ENCODE assay signal across 30 cellular contexts in the genomic region with DNA sequence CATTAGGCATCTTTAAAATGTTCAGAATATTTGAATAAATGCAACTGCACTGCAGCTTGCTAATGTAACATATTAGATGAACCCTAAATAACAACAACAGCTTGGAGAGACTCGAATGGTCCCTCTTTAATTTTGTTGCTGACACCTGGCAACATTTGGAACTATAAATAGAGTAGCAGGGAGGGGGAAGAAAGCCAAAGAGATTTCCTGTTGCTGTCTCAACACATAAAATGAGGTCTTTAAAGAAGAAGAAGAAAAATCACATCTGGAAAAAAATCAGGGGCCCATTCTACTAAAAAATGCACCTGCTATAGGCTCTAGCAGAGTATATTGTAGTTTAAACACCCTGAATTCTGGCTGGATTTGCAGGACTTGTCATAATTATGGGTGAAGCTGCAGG.
"Had no signal": no experiment of that assay in that cellular context is flagged by ENCODE, and none has a peak within 500 bp of the region (broad histone marks: within the 10 kb centered on the region; RNA-seq: fewer than 3 reads in every experiment).

No MANE protein-coding gene starts in this region.

- H3K27ac Mint-ChIP-seq: mesothelial cell of epicardium; naive B cell; natural killer cell treated with Interleukin-12 subunit alpha and Interleukin-12 subunit beta and Interleukin-15 and Interleukin-18, amount 100 ng/mL, for 72 hours; neural progenitor cell; progenitor cell of endocrine pancreas; stimulated activated memory B cell treated with anti-CD40 and anti-IgM and Interleukin-4, amounts not matched to agents 10 μg/mL and 1 μg/mL and 100 μg/mL, for 72 hours; type B pancreatic cell had no signal

- H3K4me3 ChIP-seq: coronary artery, esophagus muscularis mucosa, gastroesophageal sphincter, heart left ventricle, hepatocyte, left lung, mucosa of descending colon, neural progenitor cell, right atrium auricular region, smooth muscle cell, testis, tibial artery had no signal

- DNase-seq: dermis blood vessel endothelial cell; effector memory CD4-positive, alpha-beta T cell; foreskin keratinocyte; heart left ventricle; kidney; left lung; mesenchymal stem cell; mucosa of descending colon; naive B cell; stimulated activated CD4-positive, alpha-beta T cell treated with anti-CD3 and anti-CD28 coated beads, Interleukin-12 subunit alpha, Interleukin-12 subunit beta, amount 100 ng/mL, for 4 hours; stimulated activated CD4-positive, alpha-beta T cell treated with anti-CD3 and anti-CD28 coated beads, Interleukin-1b, Interleukin-23, amount 100 ng/mL, for 48 hours; stimulated activated CD4-positive, alpha-beta T cell treated with anti-CD3 and anti-CD28 coated beads, Interleukin-4, amount 100 ng/mL, for 24 hours; stimulated activated naive CD8-positive, alpha-beta T cell treated with anti-CD3 and anti-CD28 coated beads, Interleukin-15, Interleukin-2, amounts not matched to agents 100 U/mL and 50 U/mL, for 24 hours; substantia nigra; testis; tibial artery had no signal

- H3K36me3 Mint-ChIP-seq: mesothelial cell of epicardium; naive B cell; natural killer cell treated with Interleukin-12 subunit alpha and Interleukin-12 subunit beta and Interleukin-15 and Interleukin-18, amount 100 ng/mL, for 72 hours; neural progenitor cell; stimulated activated memory B cell treated with anti-CD40 and anti-IgM and Interleukin-4, amounts not matched to agents 10 μg/mL and 1 μg/mL and 100 μg/mL, for 72 hours; type B pancreatic cell had no signal

- ATAC-seq: foreskin keratinocyte; gastroesophageal sphincter; heart left ventricle; left lung; mucosa of descending colon; natural killer cell treated with Interleukin-12 subunit alpha and Interleukin-12 subunit beta and Interleukin-15 and Interleukin-18, amount 100 ng/mL, for 72 hours; sciatic nerve; stimulated activated memory B cell treated with anti-CD40 and anti-IgM and Interleukin-4, amounts not matched to agents 10 μg/mL and 1 μg/mL and 100 μg/mL, for 72 hours; stimulated activated naive CD8-positive, alpha-beta T cell treated with anti-CD3 and anti-CD28 coated beads, Interleukin-15, Interleukin-2, amounts not matched to agents 100 U/mL and 50 U/mL, for 24 hours had no signal

- H3K4me1 Mint-ChIP-seq: stimulated activated memory B cell treated with anti-CD40 and anti-IgM and Interleukin-4, amounts not matched to agents 10 μg/mL and 1 μg/mL and 100 μg/mL, for 72 hours had no signal

- H3K27me3 ChIP-seq: esophagus muscularis mucosa, foreskin keratinocyte, gastroesophageal sphincter, heart left ventricle, hepatocyte, left lung, neural progenitor cell, right atrium auricular region, testis, tibial artery had no signal

- H3K4me3 Mint-ChIP-seq: mesothelial cell of epicardium; naive B cell; natural killer cell treated with Interleukin-12 subunit alpha and Interleukin-12 subunit beta and Interleukin-15 and Interleukin-18, amount 100 ng/mL, for 72 hours; neural progenitor cell; stimulated activated memory B cell treated with anti-CD40 and anti-IgM and Interleukin-4, amounts not matched to agents 10 μg/mL and 1 μg/mL and 100 μg/mL, for 72 hours; type B pancreatic cell had no signal

- H3K79me2 ChIP-seq: hepatocyte, parathyroid adenoma had no signal

- H3K27ac ChIP-seq: coronary artery, esophagus muscularis mucosa, foreskin keratinocyte, gastroesophageal sphincter, heart left ventricle, hepatocyte, left lung, neural progenitor cell, parathyroid adenoma, right atrium auricular region, testis, tibial artery had no signal

- H3K27me3 Mint-ChIP-seq: naive B cell; natural killer cell treated with Interleukin-12 subunit alpha and Interleukin-12 subunit beta and Interleukin-15 and Interleukin-18, amount 100 ng/mL, for 72 hours; progenitor cell of endocrine pancreas; stimulated activated memory B cell treated with anti-CD40 and anti-IgM and Interleukin-4, amounts not matched to agents 10 μg/mL and 1 μg/mL and 100 μg/mL, for 72 hours; type B pancreatic cell had no signal

- H3K36me3 ChIP-seq: esophagus muscularis mucosa, gastroesophageal sphincter, heart left ventricle, left lung, neural progenitor cell, right atrium auricular region, tibial artery had no signal

- H3K9me3 Mint-ChIP-seq: mesothelial cell of epicardium; natural killer cell treated with Interleukin-12 subunit alpha and Interleukin-12 subunit beta and Interleukin-15 and Interleukin-18, amount 100 ng/mL, for 72 hours; neural progenitor cell; type B pancreatic cell had no signal

- H3K4me2 ChIP-seq: hepatocyte, neural progenitor cell, smooth muscle cell had no signal

- H3K9ac ChIP-seq: neural progenitor cell, parathyroid adenoma had no signal

- H3K9me3 ChIP-seq: esophagus muscularis mucosa, gastroesophageal sphincter, heart left ventricle, left lung, mucosa of descending colon, right atrium auricular region, testis, tibial artery had no signal

- H3K4me1 ChIP-seq: esophagus muscularis mucosa, foreskin keratinocyte, gastroesophageal sphincter, heart left ventricle, left lung, neural progenitor cell, parathyroid adenoma, right atrium auricular region, testis, tibial artery had no signal

- H2AFZ ChIP-seq: hepatocyte, neural progenitor cell, parathyroid adenoma had no signal
